In the genomic region with DNA sequence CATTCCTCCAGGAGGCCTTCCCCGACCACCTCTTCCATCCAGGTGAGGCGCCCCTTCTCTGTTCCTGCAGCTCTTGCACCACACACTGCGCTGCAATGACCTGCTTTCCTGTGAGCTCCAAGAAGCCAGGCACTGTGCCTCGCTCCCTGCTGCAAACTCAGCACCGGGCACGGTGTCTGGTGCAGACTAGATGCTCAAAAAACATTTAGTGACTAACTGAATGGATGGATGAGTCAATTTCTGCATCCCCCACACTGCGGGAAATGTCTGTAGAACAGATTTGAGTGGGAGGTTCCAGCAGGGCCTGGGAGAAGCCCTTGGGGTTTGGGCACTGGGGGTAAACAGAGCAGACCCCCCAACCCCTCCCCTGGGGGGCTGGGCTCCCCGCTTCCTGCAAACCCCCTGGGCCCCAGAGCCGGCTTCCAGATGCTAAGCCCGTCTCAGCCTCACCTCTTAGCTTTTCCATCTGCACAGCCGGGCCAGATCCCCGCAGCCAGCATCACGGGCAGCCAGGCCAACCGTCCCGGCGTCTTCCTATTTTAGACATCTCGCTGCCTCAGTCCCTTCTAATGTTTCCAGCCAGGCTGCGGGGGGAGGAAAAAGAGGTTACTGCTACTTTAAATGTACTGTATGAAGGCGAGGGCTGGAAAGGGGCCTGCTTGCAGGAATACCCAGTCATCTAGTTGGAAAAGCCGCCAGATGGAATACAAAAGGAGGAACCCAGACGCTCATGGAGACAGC, we compare ENCODE assay signal across 10 cellular contexts.
DNase-seq lines count a peak whose midpoint lies in the region; ATAC-seq and TF ChIP-seq lines count a peak whose summit lies in the region.
"Had no signal": no experiment of that assay in that cellular context is flagged by ENCODE, and none has a peak within 500 bp of the region (broad histone marks: within the 10 kb centered on the region; RNA-seq: fewer than 3 reads in every experiment).

No MANE protein-coding gene starts in this region.

- H3K23ac ChIP-seq in H9 (ENCODE audit: insufficient read length, low read depth, low read length): no peak overlapping the region

- no peak overlapping the region for H2BK20ac ChIP-seq in H9 (ENCODE audit: low read depth, low read length, poor library complexity, severe bottlenecking)

- peaks cover 5% of the 10 kb centered on the region for H3K27me3 Mint-ChIP-seq in activated CD8-positive, alpha-beta T cell treated with anti-CD3 and anti-CD28 coated beads, Interleukin-2, amount 10 ng/mL, durations not matched to agents 7 days and 5 days (ENCODE audit: low read depth)
- H3K27me3 Mint-ChIP-seq in H9 (ENCODE audit: low read depth): peaks cover 28% of the 10 kb centered on the region

- H4K5ac ChIP-seq in H9 (ENCODE audit: insufficient read length, low read depth, low read length): no peak overlapping the region

- no peak overlapping the region for H3K4me3 Mint-ChIP-seq in activated CD8-positive, alpha-beta T cell treated with anti-CD3 and anti-CD28 coated beads, Interleukin-2, amount 10 ng/mL, durations not matched to agents 7 days and 5 days
- no peak overlapping the region for H3K4me3 Mint-ChIP-seq in H9

- TF ChIP-seq CTCF in ascending aorta (IDR thresholded peaks at IDR 0.05): no peak
- no peak for TF ChIP-seq CTCF in spleen (IDR thresholded peaks at IDR 0.05 in 8 of 11, conservative IDR thresholded peaks at IDR 0.05 in 3 of 11)
- no peak for TF ChIP-seq CTCF in H9 (conservative IDR thresholded peaks at IDR 0.05)

- H3K4me3 ChIP-seq in ascending aorta (peak overlapping the region; percentile 36 to 67), spleen (no peak overlapping the region)

- H3K4me1 ChIP-seq in ascending aorta (peaks cover 21 to 35% of the 10 kb centered on the region in 2 donors), spleen (peaks cover 13 to 26% (median 18%) of the 10 kb centered on the region in 6 donors), H9 (ENCODE audit: insufficient read depth, low read length) (no peaks in the 10 kb centered on the region)

- peaks cover 5% of the 10 kb centered on the region for H3K4me1 Mint-ChIP-seq in activated CD8-positive, alpha-beta T cell treated with anti-CD3 and anti-CD28 coated beads, Interleukin-2, amount 10 ng/mL, durations not matched to agents 7 days and 5 days (ENCODE audit: low read depth)
- H3K4me1 Mint-ChIP-seq in H9: peaks cover 0 to 26% of the 10 kb centered on the region in 2 experiments; a peak in 2 of 4 replicates

- H4K8ac ChIP-seq in H9 (replicated peaks; ENCODE audit: insufficient read length, low read depth, low read length): no peak overlapping the region

- H2BK12ac ChIP-seq in H9 (ENCODE audit: insufficient read length, low read depth, low read length): no peak overlapping the region

- POLR2A ChIA-PET in activated CD8-positive, alpha-beta T cell treated with anti-CD3 and anti-CD28 coated beads, Interleukin-2, amount 10 ng/mL, durations not matched to agents 7 days and 5 days (lab: Charles Lee): no interaction called here

- no peak overlapping the region for H3K56ac ChIP-seq in H9 (ENCODE audit: insufficient read length, low read depth, low read length)

- H3K14ac ChIP-seq in H9 (ENCODE audit: insufficient read depth, low read length): no peak overlapping the region

- WGBS in spleen, 5 donors: 73 to 91% (median 81%) methylated on average over 21 of the region's 21 CpGs
- WGBS in H9 (ENCODE audit: extremely low coverage, insufficient read length, low lambda C conversion rate): no CpG with 5 or more reads among the region's 21 CpGs

- H3K79me2 ChIP-seq in H9 (ENCODE audit: insufficient read depth, low read length): no peaks in the 10 kb centered on the region

- no peak overlapping the region for H2BK120ac ChIP-seq in H9 (ENCODE audit: low read depth, low read length, poor library complexity, severe bottlenecking)

- no peak overlapping the region for H3K4me2 ChIP-seq in H9 (ENCODE audit: insufficient read depth, insufficient read length, low read length)

- CTCF ChIA-PET in activated CD8-positive, alpha-beta T cell treated with anti-CD3 and anti-CD28 coated beads, Interleukin-2, amount 10 ng/mL, durations not matched to agents 7 days and 5 days (lab: Charles Lee): no interaction called here

- H2AFZ ChIP-seq in H9 (ENCODE audit: low read length): no peak overlapping the region

- no peak for TF ChIP-seq POLR2A in spleen (IDR thresholded peaks at IDR 0.05)

- no peak overlapping the region for H3K18ac ChIP-seq in H9 (ENCODE audit: insufficient read length, low read depth, low read length)

- no peak for ATAC-seq in activated CD8-positive, alpha-beta T cell treated with anti-CD3 and anti-CD28 coated beads, Interleukin-2, amount 10 ng/mL, durations not matched to agents 7 days and 5 days

- no peak overlapping the region for H2BK5ac ChIP-seq in H9 (ENCODE audit: insufficient read length, low read length)

- no peak overlapping the region for H2BK15ac ChIP-seq in H9 (ENCODE audit: low read depth, low read length)

- intact Hi-C loops in ascending aorta (cut with DNase I): loop anchor here (5.0 kb wide), 1 partner anchor 86 kb away; a partner anchor contains a TSS
- intact Hi-C loops in cardiac septum (cut with DNase I): loop anchor here (2.0 kb wide), 1 partner anchor 32 kb away; no protein-coding TSS in a partner anchor
- intact Hi-C loops in spleen (cut with DNase I; ENCODE audit: low total_unique reads): no loop called here

- H3K9me3 Mint-ChIP-seq in activated CD8-positive, alpha-beta T cell treated with anti-CD3 and anti-CD28 coated beads, Interleukin-2, amount 10 ng/mL, durations not matched to agents 7 days and 5 days (ENCODE audit: insufficient read depth): no peaks in the 10 kb centered on the region
- no peaks in the 10 kb centered on the region; a peak in 1 of 5 replicates for H3K9me3 Mint-ChIP-seq in H9

- no peak overlapping the region for H4K91ac ChIP-seq in H9 (ENCODE audit: insufficient read length, low read depth, low read length)

- H3K9me3 ChIP-seq in ascending aorta (no peaks in the 10 kb centered on the region), spleen (no peaks in the 10 kb centered on the region), H9 (ENCODE audit: control insufficient read depth, low read depth, low read length) (no peaks in the 10 kb centered on the region)

- H3K79me1 ChIP-seq in H9 (ENCODE audit: insufficient read depth, low read depth, low read length, poor library complexity, severe bottlenecking): no peaks in the 10 kb centered on the region

- H3K4ac ChIP-seq in H9 (ENCODE audit: low read depth, low read length): no peak overlapping the region

- no peaks in the 10 kb centered on the region for H4K20me1 ChIP-seq in H9 (ENCODE audit: control insufficient read depth, insufficient read depth, insufficient read length)

- peak; percentile 76 for DNase-seq in Daoy (ENCODE audit: low read depth)
- DNase-seq in ascending aorta (ENCODE audit: low spot score in 2 of 2): peak in 1 of 2 donors; percentile 78
- DNase-seq in cardiac septum (ENCODE audit: low spot score): peak; percentile 86
- DNase-seq in putamen (ENCODE audit: low spot score): peak; percentile 76
- DNase-seq in activated CD8-positive, alpha-beta T cell treated with anti-CD3 and anti-CD28 coated beads, Interleukin-2, amount 10 ng/mL, durations not matched to agents 7 days and 5 days: no peak
- no peak for DNase-seq in NCI-H774 (lab: John Stamatoyannopoulos, UW)
- no peak for DNase-seq in spleen
- DNase-seq in H9: no peak
- DNase-seq: activated T-cell treated with anti-CD3 and anti-CD28 coated beads, Interleukin-2, amount 50 U/mL, for 1 hour; Calu3 had no signal

- H3T11ph ChIP-seq in H9 (ENCODE audit: low read length): no peak overlapping the region

- no peaks in the 10 kb centered on the region for H3K36me3 Mint-ChIP-seq in activated CD8-positive, alpha-beta T cell treated with anti-CD3 and anti-CD28 coated beads, Interleukin-2, amount 10 ng/mL, durations not matched to agents 7 days and 5 days (ENCODE audit: low read depth)
- no peaks in the 10 kb centered on the region; a peak in 1 of 7 replicates for H3K36me3 Mint-ChIP-seq in H9 (ENCODE audit: insufficient read depth in 1 of 3, low read depth in 3 of 3)

- H3K23me2 ChIP-seq in H9 (ENCODE audit: insufficient read length, low read depth, low read length, poor library complexity, severe bottlenecking): no peaks in the 10 kb centered on the region

- no peak overlapping the region for H3K27ac Mint-ChIP-seq in activated CD8-positive, alpha-beta T cell treated with anti-CD3 and anti-CD28 coated beads, Interleukin-2, amount 10 ng/mL, durations not matched to agents 7 days and 5 days
- H3K27ac Mint-ChIP-seq in H9: peak overlapping the region in 1 of 3 experiments; percentile 84; a peak in 3 of 7 replicates

- no peak overlapping the region for H3K9ac ChIP-seq in H9 (ENCODE audit: extremely low read depth, insufficient read length, low read length)

- no peaks in the 10 kb centered on the region for H3K36me3 ChIP-seq in ascending aorta
- H3K36me3 ChIP-seq in spleen: no peaks in the 10 kb centered on the region

- peak overlapping the region; percentile 68 to 87 for H3K27ac ChIP-seq in ascending aorta
- H3K27ac ChIP-seq in spleen: peak overlapping the region in 1 of 8 donors; percentile 5
- H3K27ac ChIP-seq in H9 (ENCODE audit: insufficient read length, low read depth, low read length): no peak overlapping the region

- H3K27me3 ChIP-seq in ascending aorta: no peaks in the 10 kb centered on the region
- H3K27me3 ChIP-seq in spleen (replicated peaks in 1 of 7): peaks cover 0 to 12% (median 0%) of the 10 kb centered on the region in 7 donors
- no peaks in the 10 kb centered on the region for H3K27me3 ChIP-seq in H9 (ENCODE audit: insufficient read depth, low read length)

- no peak overlapping the region for H2AK5ac ChIP-seq in H9 (ENCODE audit: insufficient read length, low read length)

Comparison
In these comparisons a context has a peak if more than half of its experiments do, and no peak if none do; other contexts are left out.
1. DNase-seq: peak in Daoy (single experiment), cardiac septum (single experiment) and putamen (single experiment); none in activated CD8-positive, alpha-beta T cell treated with anti-CD3 and anti-CD28 coated beads, Interleukin-2, amount 10 ng/mL, durations not matched to agents 7 days and 5 days (single experiment), NCI-H774 (single experiment), spleen (single experiment) and H9 (single experiment).
2. H3K4me3 ChIP-seq: peak in ascending aorta (2 of 2); none in spleen (0 of 8).